ENCODE assay signal across 35 cellular contexts in genomic region chr6:169198885-169199284, GRCh38. TPM values are rescaled to one million over a fixed set of nuclear protein-coding genes. Genes with fewer than 3 reads are reported as not detected.
"Had no signal": no experiment of that assay in that cellular context is flagged by ENCODE, and none has a peak within 500 bp of the region (broad histone marks: within the 10 kb centered on the region; RNA-seq: fewer than 3 reads in every experiment).

No MANE protein-coding gene starts in this region.

- H3K36me3 ChIP-seq: MG63 had no signal

- H3K4me3 ChIP-seq: MG63 had no signal

- DNase-seq: Karpas-422, Kasumi-1, KG1, MG63, MM.1S, MV-4-11, NCI-H1048, NCI-H1092, NCI-H1092 treated with DMSO at 0.1 percent for 48 hours, NCI-H1105, NCI-H1105 treated with DMSO at 0.1 percent for 48 hours, NCI-H1417 treated with DMSO at 0.1 percent for 48 hours, NCI-H1436, NCI-H1436 treated with DMSO at 0.1 percent for 48 hours, NCI-H146, NCI-H1694, NCI-H1694 treated with DMSO at 0.1 percent for 48 hours, NCI-H187, NCI-H187 treated with DMSO at 0.1 percent for 48 hours, NCI-H1930, NCI-H2029, NCI-H2029 treated with DMSO at 0.1 percent for 48 hours, NCI-H2081, NCI-H2081 treated with DMSO at 0.1 percent for 48 hours, NCI-H2107, NCI-H2171, NCI-H2171 treated with DMSO at 0.1 percent for 48 hours, NCI-H2227 treated with DMSO at 0.1 percent for 48 hours, NCI-H226, NCI-H345, NCI-H446, NCI-H446 treated with DMSO at 0.1 percent for 48 hours had no signal

- H3K27me3 ChIP-seq: MG63 had no signal

- H3K27ac ChIP-seq: KMS-11 had no signal

RNA-seq across cellular contexts. Expression of gene THBS2, which starts 54.8 kb away (rescaled TPM):
- total RNA-seq: MCF 10A, NCI-H460 had no signal
